In the genomic region with DNA sequence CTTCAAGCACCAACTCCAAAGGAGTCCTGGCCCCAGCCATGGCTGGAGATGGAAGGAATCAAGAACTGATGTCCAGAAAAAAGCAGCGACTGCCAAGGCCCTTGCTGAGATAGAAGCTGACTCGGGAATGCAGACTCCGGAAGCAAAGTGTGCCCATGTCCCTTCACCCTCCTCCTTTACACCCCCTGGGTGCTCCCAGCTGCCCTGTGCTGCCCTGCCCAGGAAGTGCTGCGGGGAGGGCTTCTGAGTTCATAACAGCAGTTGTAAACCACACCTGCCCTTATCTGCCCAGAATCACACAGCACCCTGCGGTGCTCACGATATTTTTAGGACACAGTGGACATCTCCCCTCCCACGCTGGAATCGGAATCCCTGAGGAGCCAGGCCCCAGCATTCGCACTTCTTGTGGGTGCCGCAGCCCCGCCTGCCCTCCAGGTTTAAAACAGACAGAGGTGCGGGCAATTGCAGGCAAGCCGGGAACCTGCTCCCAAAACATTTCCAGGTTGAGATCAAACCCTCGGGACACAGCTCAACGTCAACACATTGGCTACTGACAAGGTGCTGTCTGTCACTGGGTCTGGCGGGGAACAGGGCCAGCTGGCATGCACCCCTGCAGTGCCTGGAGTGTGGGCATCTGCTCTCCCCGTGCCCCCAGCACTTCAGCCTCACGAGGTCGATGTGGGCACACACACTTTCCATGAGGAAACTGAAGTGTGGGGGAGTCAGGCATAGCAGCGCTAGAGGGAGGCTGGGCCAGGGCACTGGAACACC, we compare ENCODE assay signal across 2 cellular contexts.
TF ChIP-seq lines count a peak whose summit lies in the region.

No MANE protein-coding gene starts in this region.

TF ChIP-seq in GM12891, 5 proteins besides CTCF, POLR2A, EP300 and RAD21 (continued from another document):
- TF ChIP-seq PAX5 (IDR thresholded peaks at IDR 0.05; ENCODE audit: insufficient read depth, low read length, severe bottlenecking) (no peak), SPI1 (IDR thresholded peaks at IDR 0.05; ENCODE audit: low read depth, low read length) (no peak)

TF ChIP-seq in H1, 55 proteins besides CTCF, POLR2A, EP300 and RAD21 (continued from another document):
- TF ChIP-seq GABPA (IDR thresholded peaks at IDR 0.05; ENCODE audit: borderline replicate concordance, insufficient read depth, low read length): no peak
- TF ChIP-seq HDAC6 (IDR thresholded peaks at IDR 0.05; ENCODE audit: low read depth, low read length): no peak
- no peak for TF ChIP-seq POU5F1 (IDR thresholded peaks at IDR 0.05; ENCODE audit: low read depth, low read length)
- TF ChIP-seq CBX5 (IDR thresholded peaks at IDR 0.05; ENCODE audit: low read depth, low read length): no peak
- TF ChIP-seq, protein P1, sequence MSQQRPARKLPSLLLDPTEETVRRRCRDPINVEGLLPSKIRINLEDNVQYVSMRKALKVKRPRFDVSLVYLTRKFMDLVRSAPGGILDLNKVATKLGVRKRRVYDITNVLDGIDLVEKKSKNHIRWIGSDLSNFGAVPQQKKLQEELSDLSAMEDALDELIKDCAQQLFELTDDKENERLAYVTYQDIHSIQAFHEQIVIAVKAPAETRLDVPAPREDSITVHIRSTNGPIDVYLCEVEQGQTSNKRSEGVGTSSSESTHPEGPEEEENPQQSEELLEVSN (IDR thresholded peaks at IDR 0.05): no peak
- TF ChIP-seq, protein P2, sequence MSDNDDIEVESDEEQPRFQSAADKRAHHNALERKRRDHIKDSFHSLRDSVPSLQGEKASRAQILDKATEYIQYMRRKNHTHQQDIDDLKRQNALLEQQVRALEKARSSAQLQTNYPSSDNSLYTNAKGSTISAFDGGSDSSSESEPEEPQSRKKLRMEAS (IDR thresholded peaks at IDR 0.05): no peak
- TF ChIP-seq, protein P3, sequence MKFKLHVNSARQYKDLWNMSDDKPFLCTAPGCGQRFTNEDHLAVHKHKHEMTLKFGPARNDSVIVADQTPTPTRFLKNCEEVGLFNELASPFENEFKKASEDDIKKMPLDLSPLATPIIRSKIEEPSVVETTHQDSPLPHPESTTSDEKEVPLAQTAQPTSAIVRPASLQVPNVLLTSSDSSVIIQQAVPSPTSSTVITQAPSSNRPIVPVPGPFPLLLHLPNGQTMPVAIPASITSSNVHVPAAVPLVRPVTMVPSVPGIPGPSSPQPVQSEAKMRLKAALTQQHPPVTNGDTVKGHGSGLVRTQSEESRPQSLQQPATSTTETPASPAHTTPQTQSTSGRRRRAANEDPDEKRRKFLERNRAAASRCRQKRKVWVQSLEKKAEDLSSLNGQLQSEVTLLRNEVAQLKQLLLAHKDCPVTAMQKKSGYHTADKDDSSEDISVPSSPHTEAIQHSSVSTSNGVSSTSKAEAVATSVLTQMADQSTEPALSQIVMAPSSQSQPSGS (IDR thresholded peaks at IDR 0.05; ENCODE audit: low read length): no peak
- TF ChIP-seq KDM4A (IDR thresholded peaks at IDR 0.05; ENCODE audit: low read depth, low read length, severe bottlenecking): no peak
TF ChIP-seq in H1: peak in this region for 0.
